ENCODE assay signal across 10 cellular contexts in the genomic region with DNA sequence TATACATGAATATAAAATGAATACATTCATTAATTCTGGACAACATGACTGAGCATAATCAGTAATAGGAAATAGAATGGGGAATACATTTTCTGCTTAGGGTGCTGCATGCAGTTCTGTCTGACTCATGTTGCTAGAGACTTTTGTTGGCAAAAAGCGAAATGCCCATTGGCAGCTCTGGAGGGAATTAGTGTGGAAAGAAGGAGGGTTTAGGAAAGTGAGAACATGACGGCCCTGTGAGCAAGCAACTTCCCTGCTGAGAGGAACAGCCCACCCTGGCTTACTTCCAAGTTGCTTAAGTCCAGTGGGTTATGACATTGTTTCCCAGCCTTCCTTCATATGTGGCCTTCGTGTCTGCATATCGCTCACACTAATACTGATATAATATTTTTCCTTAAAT. TPM values are rescaled to one million over a fixed set of nuclear protein-coding genes. Genes with fewer than 3 reads are reported as not detected.
DNase-seq lines count a peak whose midpoint lies in the region; ATAC-seq and TF ChIP-seq lines count a peak whose summit lies in the region.
"Had no signal": no experiment of that assay in that cellular context is flagged by ENCODE, and none has a peak within 500 bp of the region (broad histone marks: within the 10 kb centered on the region; RNA-seq: fewer than 3 reads in every experiment).

No MANE protein-coding gene starts in this region.

- no peak overlapping the region for H3K27ac ChIP-seq in left ventricle myocardium inferior (replicated peaks)
- H3K27ac ChIP-seq in transverse colon: no peak overlapping the region

- DNase-seq in Right ventricle myocardium inferior (ENCODE audit: missing footprints): peak; percentile 68
- no peak for DNase-seq in left ventricle myocardium inferior
- DNase-seq in amniotic epithelial cell (ENCODE audit: low read depth): peak; percentile 99
- DNase-seq in left ventricle myocardium superior: no peak
- DNase-seq in islet precursor cell: no peak
- DNase-seq in transverse colon: no peak
- DNase-seq in immature natural killer cell: no peak
- DNase-seq in activated T-cell treated with anti-CD3 and anti-CD28 coated beads, Interleukin-2, amount 50 U/mL, for 24 hours: no peak
- DNase-seq: CD8-positive, alpha-beta memory T cell; central memory CD4-positive, alpha-beta T cell had no signal

- H3K4me3 Mint-ChIP-seq in immature natural killer cell: no peak overlapping the region
- no peak overlapping the region for H3K4me3 Mint-ChIP-seq in activated T-cell treated with anti-CD3 and anti-CD28 coated beads, Interleukin-2, amount 50 U/mL, for 24 hours
- H3K4me3 Mint-ChIP-seq: CD8-positive, alpha-beta memory T cell had no signal

- H3K27me3 Mint-ChIP-seq in immature natural killer cell (ENCODE audit: low read depth in 3 of 3): no peaks in the 10 kb centered on the region
- no peaks in the 10 kb centered on the region for H3K27me3 Mint-ChIP-seq in activated T-cell treated with anti-CD3 and anti-CD28 coated beads, Interleukin-2, amount 50 U/mL, for 24 hours
- H3K27me3 Mint-ChIP-seq: CD8-positive, alpha-beta memory T cell had no signal

- peak; percentile 66 for ATAC-seq in Right ventricle myocardium inferior
- peak; percentile 74 for ATAC-seq in left ventricle myocardium superior

- in situ Hi-C loops in transverse colon (cut with MboI; ENCODE audit: low pct_ligation_motif_present in 1 of 4, low pct_unique_long_range_greater_than_20kb in 1 of 4, low sequenced_read_pairs in 3 of 4): loop anchor here in 3 of 4 donors (10.0 kb wide), 3 partner anchors 418 to 738 kb away; no protein-coding TSS in a partner anchor

- intact Hi-C loops in Right ventricle myocardium inferior (cut with DNase I) (loop anchor here (5.0 to 10.0 kb wide), 2 partner anchors 268 to 496 kb away; no protein-coding TSS in a partner anchor), left ventricle myocardium inferior (cut with micrococcal nuclease) (loop anchor here (5.0 to 10.0 kb wide), 3 partner anchors 356 to 738 kb away; no protein-coding TSS in a partner anchor), left ventricle myocardium superior (cut with micrococcal nuclease) (loop anchor here (10.0 kb wide), 1 partner anchor 738 kb away; no protein-coding TSS in a partner anchor), transverse colon (cut with DNase I; ENCODE audit: low total_unique reads) (loop anchor here (5.0 kb wide), 1 partner anchor 496 kb away; no protein-coding TSS in a partner anchor)

- H3K27ac Mint-ChIP-seq in immature natural killer cell: no peak overlapping the region
- no peak overlapping the region for H3K27ac Mint-ChIP-seq in activated T-cell treated with anti-CD3 and anti-CD28 coated beads, Interleukin-2, amount 50 U/mL, for 24 hours
- H3K27ac Mint-ChIP-seq: CD8-positive, alpha-beta memory T cell had no signal

- TF ChIP-seq POLR2A in transverse colon (IDR thresholded peaks at IDR 0.05): no peak

- no peaks in the 10 kb centered on the region for H3K36me3 Mint-ChIP-seq in immature natural killer cell
- H3K36me3 Mint-ChIP-seq in activated T-cell treated with anti-CD3 and anti-CD28 coated beads, Interleukin-2, amount 50 U/mL, for 24 hours (ENCODE audit: low read depth): peaks cover 39% of the 10 kb centered on the region

- H3K36me3 ChIP-seq in left ventricle myocardium inferior (no peaks in the 10 kb centered on the region), transverse colon (no peaks in the 10 kb centered on the region)

- H3K4me1 ChIP-seq in left ventricle myocardium inferior (peaks cover 5% of the 10 kb centered on the region), transverse colon (peaks cover 3 to 22% (median 9%) of the 10 kb centered on the region in 4 donors)

- no peaks in the 10 kb centered on the region for H3K9me3 Mint-ChIP-seq in immature natural killer cell
- no peaks in the 10 kb centered on the region for H3K9me3 Mint-ChIP-seq in activated T-cell treated with anti-CD3 and anti-CD28 coated beads, Interleukin-2, amount 50 U/mL, for 24 hours
- H3K9me3 Mint-ChIP-seq: CD8-positive, alpha-beta memory T cell had no signal

- H3K4me3 ChIP-seq in left ventricle myocardium inferior: no peak overlapping the region
- no peak overlapping the region for H3K4me3 ChIP-seq in transverse colon

- no peak for TF ChIP-seq CTCF in left ventricle myocardium inferior (IDR thresholded peaks at IDR 0.05; ENCODE audit: borderline replicate concordance)
- no peak for TF ChIP-seq CTCF in transverse colon (IDR thresholded peaks at IDR 0.05)

- no peaks in the 10 kb centered on the region for H3K27me3 ChIP-seq in left ventricle myocardium inferior (ENCODE audit: low read depth)
- H3K27me3 ChIP-seq in transverse colon: no peaks in the 10 kb centered on the region

- TF ChIP-seq EP300 in transverse colon (IDR thresholded peaks at IDR 0.05; ENCODE audit: low read depth): no peak

- 78 to 82% methylated on average over 4 of the region's 4 CpGs for WGBS in transverse colon (ENCODE audit: low coverage in 1 of 2), 2 donors

- no peaks in the 10 kb centered on the region for H3K9me3 ChIP-seq in left ventricle myocardium inferior (replicated peaks)
- no peaks in the 10 kb centered on the region for H3K9me3 ChIP-seq in transverse colon

- H3K4me1 Mint-ChIP-seq in immature natural killer cell: peaks cover 0 to 5% of the 10 kb centered on the region in 2 donors
- peaks cover 4% of the 10 kb centered on the region for H3K4me1 Mint-ChIP-seq in activated T-cell treated with anti-CD3 and anti-CD28 coated beads, Interleukin-2, amount 50 U/mL, for 24 hours (ENCODE audit: low read depth)

RNA-seq across cellular contexts. Expression of a gene that starts 13.8 kb away (rescaled TPM):
- total RNA-seq in Right ventricle myocardium inferior (1.4 TPM), left ventricle myocardium inferior (1.8 TPM), left ventricle myocardium superior (1.5 TPM), transverse colon (1 to 10 TPM in 2 of 4 donors, under 1 TPM in 2; 0.37 to 3.4 (median 1.4) TPM)
- 10 to 100 TPM in 1 of 3 donors, 1 to 10 TPM in 2; 7.8 to 10.7 (median 9.3) TPM for polyA plus RNA-seq in immature natural killer cell

Comparison
In these comparisons a context has a peak if more than half of its experiments do, and no peak if none do; other contexts are left out.
1. DNase-seq: peak in Right ventricle myocardium inferior (single experiment) and amniotic epithelial cell (single experiment); none in left ventricle myocardium inferior (single experiment), left ventricle myocardium superior (single experiment), islet precursor cell (single experiment), transverse colon (single experiment), immature natural killer cell (0 of 3) and activated T-cell treated with anti-CD3 and anti-CD28 coated beads, Interleukin-2, amount 50 U/mL, for 24 hours (single experiment).